In the genomic region with DNA sequence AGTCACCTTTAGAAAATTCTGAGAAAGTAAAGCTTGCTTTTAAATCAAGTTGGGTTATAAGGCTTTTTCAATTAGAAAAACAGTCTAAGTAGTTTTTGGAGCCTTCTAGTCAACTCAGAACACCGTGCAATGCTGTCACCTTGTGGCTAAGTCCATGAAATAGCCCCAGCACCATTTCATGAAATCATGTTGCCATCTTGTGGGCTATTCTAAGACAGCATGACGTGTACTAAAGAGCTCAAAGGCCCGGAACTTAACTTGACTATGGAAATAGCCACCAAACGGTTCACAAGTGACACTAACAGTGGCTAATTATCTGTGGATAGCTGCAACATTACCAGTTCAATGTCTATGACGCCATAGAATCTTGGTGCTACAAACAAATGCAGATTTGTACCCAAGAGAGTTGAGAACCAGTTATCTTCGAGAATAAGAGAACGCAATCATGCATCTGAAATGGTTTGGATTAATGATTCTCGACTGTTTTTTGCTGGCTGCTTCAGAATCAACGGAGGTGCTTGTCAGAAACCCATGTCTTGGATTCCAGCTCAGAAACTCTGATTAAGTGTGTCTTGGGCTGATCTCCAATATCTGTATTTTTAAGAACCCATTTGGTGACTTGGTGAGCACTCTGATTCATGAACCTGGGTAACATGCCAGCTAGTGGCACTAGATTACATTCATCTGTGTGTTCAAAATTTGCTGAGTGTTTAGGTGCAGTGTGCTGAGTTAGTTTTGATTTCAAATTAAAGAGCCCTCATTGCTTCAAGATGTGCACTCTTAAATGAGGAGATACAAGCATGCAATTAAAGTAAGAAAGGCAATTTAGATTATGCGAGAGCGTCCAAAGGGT, we compare ENCODE assay signal across 1 cellular context.
TF ChIP-seq lines count a peak whose summit lies in the region.

No MANE protein-coding gene starts in this region.

TF ChIP-seq in HCT116, 20 proteins besides CTCF, POLR2A, EP300 and RAD21 (continued from another document):
- TF ChIP-seq REST (IDR thresholded peaks at IDR 0.05; ENCODE audit: low read depth) = no peak
- no peak for TF ChIP-seq SRF (IDR thresholded peaks at IDR 0.05; ENCODE audit: low read depth)
- no peak for TF ChIP-seq ELF1 (IDR thresholded peaks at IDR 0.05; ENCODE audit: borderline replicate concordance, low read depth)
- TF ChIP-seq ZFX (IDR thresholded peaks at IDR 0.05) = no peak
